In genomic region chr17:71762526-71762925, GRCh38 we compare ENCODE assay signal across 28 cellular contexts.
"Had no signal": no experiment of that assay in that cellular context is flagged by ENCODE, and none has a peak within 500 bp of the region (broad histone marks: within the 10 kb centered on the region; RNA-seq: fewer than 3 reads in every experiment).

No MANE protein-coding gene starts in this region.

- H3K27ac ChIP-seq: adrenal gland, PC-9, SJCRH30, SK-N-MC had no signal

- H3K36me3 ChIP-seq: adrenal gland, SJCRH30 had no signal

- FAIRE-seq: bronchial epithelial cell, TTC549 had no signal

- H3K4me1 ChIP-seq: adrenal gland, SJCRH30 had no signal

- H3K4me2 ChIP-seq: PC-9 had no signal

- ATAC-seq: activated CD8-positive, alpha-beta T cell treated with anti-CD3 and anti-CD28 coated beads for 36 hours; activated T-cell treated with anti-CD3 and anti-CD28 coated beads, Interleukin-2, amount 50 U/mL, for 72 hours; activated T-helper 17 cell treated with anti-CD3 and anti-CD28 coated beads, Interleukin-2, amount 50 U/mL, for 72 hours had no signal

- DNase-seq: activated CD4-positive, alpha-beta T cell treated with anti-CD3 and anti-CD28 coated beads, Interleukin-2, amount 10 ng/mL, durations not matched to agents 24 days and 14 days; activated CD4-positive, alpha-beta T cell treated with anti-CD3 and anti-CD28 coated beads, Interleukin-2, amount 50 U/mL, for 4 hours; activated CD8-positive, alpha-beta T cell treated with anti-CD3 and anti-CD28 coated beads for 36 hours; activated gamma-delta T cell; activated naive CD4-positive, alpha-beta T cell treated with Interleukin-2 at 50 U/mL for 16 hours; activated T-cell treated with anti-CD3 and anti-CD28 coated beads, Interleukin-2, amount 50 U/mL, for 1 hour; activated T-cell treated with anti-CD3 and anti-CD28 coated beads, Interleukin-2, amount 50 U/mL, for 72 hours; adrenal gland; caudate nucleus; Karpas-422; KBM-7; NCI-H1105 treated with DMSO at 0.1 percent for 48 hours; NCI-H1436; NCI-H1694; NCI-H1930; NCI-H2081 treated with DMSO at 0.1 percent for 48 hours; NCI-H226; NCI-H446 treated with DMSO at 0.1 percent for 48 hours; NCI-H524; NCI-H69; NCI-H82; PC-9; SHP77; SJCRH30 had no signal

- H3K27me3 ChIP-seq: adrenal gland, SJCRH30 had no signal

- H3K4me3 ChIP-seq: adrenal gland, PC-9, SJCRH30, SK-N-MC had no signal

- H3K9me3 ChIP-seq: adrenal gland, SJCRH30 had no signal

- H2AFZ ChIP-seq: PC-9 had no signal
